Comparison of ENCODE assay signal across 1 cellular context in genomic region chr19:49590071-49590970, GRCh38.
A peak's percentile ranks its signal among the peaks of the same experiment; 100 is the strongest.
TF ChIP-seq lines count a peak whose summit lies in the region.

No MANE protein-coding gene starts in this region.

TF ChIP-seq in A549, 52 proteins besides CTCF, POLR2A, EP300 and RAD21 (continued from another document):
- TF ChIP-seq HMGXB4 (CRISPR knock-in tag; IDR thresholded peaks at IDR 0.05; ENCODE audit: borderline replicate concordance) = no peak
- TF ChIP-seq, protein P1, sequence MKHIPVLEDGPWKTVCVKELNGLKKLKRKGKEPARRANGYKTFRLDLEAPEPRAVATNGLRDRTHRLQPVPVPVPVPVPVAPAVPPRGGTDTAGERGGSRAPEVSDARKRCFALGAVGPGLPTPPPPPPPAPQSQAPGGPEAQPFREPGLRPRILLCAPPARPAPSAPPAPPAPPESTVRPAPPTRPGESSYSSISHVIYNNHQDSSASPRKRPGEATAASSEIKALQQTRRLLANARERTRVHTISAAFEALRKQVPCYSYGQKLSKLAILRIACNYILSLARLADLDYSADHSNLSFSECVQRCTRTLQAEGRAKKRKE (CRISPR knock-in tag; IDR thresholded peaks at IDR 0.05; ENCODE audit: low read depth) = 0 out of 2 replicates have a peak, but pooled peaks have one; percentile 8
- TF ChIP-seq, protein P2, sequence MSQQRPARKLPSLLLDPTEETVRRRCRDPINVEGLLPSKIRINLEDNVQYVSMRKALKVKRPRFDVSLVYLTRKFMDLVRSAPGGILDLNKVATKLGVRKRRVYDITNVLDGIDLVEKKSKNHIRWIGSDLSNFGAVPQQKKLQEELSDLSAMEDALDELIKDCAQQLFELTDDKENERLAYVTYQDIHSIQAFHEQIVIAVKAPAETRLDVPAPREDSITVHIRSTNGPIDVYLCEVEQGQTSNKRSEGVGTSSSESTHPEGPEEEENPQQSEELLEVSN (IDR thresholded peaks at IDR 0.05; ENCODE audit: borderline replicate concordance, low read depth) = 0 out of 2 replicates have a peak, but pooled peaks have one; percentile 25
- TF ChIP-seq KDM1A (IDR thresholded peaks at IDR 0.05; ENCODE audit: low read depth) = no peak
- no peak for TF ChIP-seq ZFP36 (IDR thresholded peaks at IDR 0.05; ENCODE audit: borderline replicate concordance, partially characterized antibody)
- no peak for TF ChIP-seq FOSL2 (IDR thresholded peaks at IDR 0.05)
- no peak; the same call in 1 of the 2 replicates for TF ChIP-seq FOSL2 (CRISPR knock-in tag; IDR thresholded peaks at IDR 0.05)
- peak; percentile 39; the same call in 1 of the 2 replicates for TF ChIP-seq PHF8 (IDR thresholded peaks at IDR 0.05; ENCODE audit: borderline replicate concordance, low read depth)
- no peak for TF ChIP-seq RNF2 (IDR thresholded peaks at IDR 0.05; ENCODE audit: borderline replicate concordance, low read depth)
- TF ChIP-seq, protein P3, sequence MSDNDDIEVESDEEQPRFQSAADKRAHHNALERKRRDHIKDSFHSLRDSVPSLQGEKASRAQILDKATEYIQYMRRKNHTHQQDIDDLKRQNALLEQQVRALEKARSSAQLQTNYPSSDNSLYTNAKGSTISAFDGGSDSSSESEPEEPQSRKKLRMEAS (IDR thresholded peaks at IDR 0.05) = peak; percentile 58
- TF ChIP-seq CHD2 (IDR thresholded peaks at IDR 0.05; ENCODE audit: low read length, partially characterized antibody) = no peak
- no peak for TF ChIP-seq KDM5A (IDR thresholded peaks at IDR 0.05)
- no peak for TF ChIP-seq POLR2AphosphoS2 (conservative IDR thresholded peaks at IDR 0.05; ENCODE audit: low read length)
- no peak for TF ChIP-seq HEYL (CRISPR knock-in tag; IDR thresholded peaks at IDR 0.05)
- no peak for TF ChIP-seq REST (IDR thresholded peaks at IDR 0.05)
- TF ChIP-seq HOXB13 (CRISPR knock-in tag; IDR thresholded peaks at IDR 0.05; ENCODE audit: low read depth) = no peak; the same call in 1 of the 2 replicates
- TF ChIP-seq CEBPB (IDR thresholded peaks at IDR 0.05) = no peak
- TF ChIP-seq, protein P4, sequence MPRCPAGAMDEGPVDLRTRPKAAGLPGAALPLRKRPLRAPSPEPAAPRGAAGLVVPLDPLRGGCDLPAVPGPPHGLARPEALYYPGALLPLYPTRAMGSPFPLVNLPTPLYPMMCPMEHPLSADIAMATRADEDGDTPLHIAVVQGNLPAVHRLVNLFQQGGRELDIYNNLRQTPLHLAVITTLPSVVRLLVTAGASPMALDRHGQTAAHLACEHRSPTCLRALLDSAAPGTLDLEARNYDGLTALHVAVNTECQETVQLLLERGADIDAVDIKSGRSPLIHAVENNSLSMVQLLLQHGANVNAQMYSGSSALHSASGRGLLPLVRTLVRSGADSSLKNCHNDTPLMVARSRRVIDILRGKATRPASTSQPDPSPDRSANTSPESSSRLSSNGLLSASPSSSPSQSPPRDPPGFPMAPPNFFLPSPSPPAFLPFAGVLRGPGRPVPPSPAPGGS (IDR thresholded peaks at IDR 0.05) = peak; percentile 57; the same call in 1 of the 3 replicates
